In the genomic region with DNA sequence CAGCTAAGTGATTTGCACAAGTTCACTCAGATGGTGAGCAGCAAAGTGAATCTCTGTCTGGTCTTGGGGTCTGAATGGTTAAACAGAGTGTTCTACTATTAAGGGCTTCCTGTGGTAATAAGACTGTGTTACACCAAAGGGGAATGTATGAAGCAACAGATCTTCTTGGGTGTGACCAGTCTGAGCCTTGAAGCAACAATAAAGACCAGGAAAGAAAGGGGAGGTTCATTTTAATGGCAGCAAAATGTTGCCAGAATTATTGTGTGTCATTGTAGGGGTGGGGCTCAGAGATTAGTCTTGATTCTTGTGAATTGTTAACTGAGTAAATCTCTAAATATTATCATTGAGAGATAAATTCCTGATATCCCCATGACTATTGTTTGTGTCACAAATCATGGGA, we compare ENCODE assay signal across 15 cellular contexts.
DNase-seq lines count a peak whose midpoint lies in the region; ATAC-seq and TF ChIP-seq lines count a peak whose summit lies in the region.
"Had no signal": no experiment of that assay in that cellular context is flagged by ENCODE, and none has a peak within 500 bp of the region (broad histone marks: within the 10 kb centered on the region; RNA-seq: fewer than 3 reads in every experiment).

No MANE protein-coding gene starts in this region.

- no peak for TF ChIP-seq EP300 in gastroesophageal sphincter (IDR thresholded peaks at IDR 0.05)

- H2AFZ ChIP-seq in PC-3 (ENCODE audit: low read length) = no peak overlapping the region
- H2AFZ ChIP-seq: GM23338 had no signal

- peak overlapping the region; percentile 23 for H3K4me3 ChIP-seq in adipocyte (ENCODE audit: low read length)
- H3K4me3 ChIP-seq in gastroesophageal sphincter = no peak overlapping the region
- H3K4me3 ChIP-seq in PC-3 (ENCODE audit: low read length) = no peak overlapping the region
- H3K4me3 ChIP-seq: BLaER1, GM23338 had no signal

- no peaks in the 10 kb centered on the region for H3K9me2 ChIP-seq in PC-3 (replicated peaks; ENCODE audit: low read length)

- H3K4me1 ChIP-seq in adipocyte (ENCODE audit: control insufficient read depth, insufficient read depth, low read length) (peaks cover 15% of the 10 kb centered on the region), gastroesophageal sphincter (no peaks in the 10 kb centered on the region), PC-3 (ENCODE audit: insufficient read depth, low read length) (no peaks in the 10 kb centered on the region)
- H3K4me1 ChIP-seq: BLaER1 had no signal

- H3F3A ChIP-seq in PC-3 (ENCODE audit: low read length, unreplicated experiment) = no peaks in the 10 kb centered on the region

- no peaks in the 10 kb centered on the region for H4K20me1 ChIP-seq in PC-3 (ENCODE audit: low read length)
- H4K20me1 ChIP-seq: BLaER1 had no signal

- POLR2A ChIA-PET in PC-3 (lab: Charles Lee; ENCODE audit: unreplicated experiment) = no interaction called here

- CTCF ChIA-PET in PC-3 (lab: Charles Lee) = no interaction called here

- no peaks in the 10 kb centered on the region for H3K79me2 ChIP-seq in PC-3 (ENCODE audit: low read length)

- no peak for TF ChIP-seq CTCF in gastroesophageal sphincter (IDR thresholded peaks at IDR 0.05)
- no peak for TF ChIP-seq CTCF in PC-3 (conservative IDR thresholded peaks at IDR 0.05; ENCODE audit: low read depth, low read length)

- DNase-seq in adipocyte (ENCODE audit: low read depth) (no peak), sciatic nerve (ENCODE audit: low spot score) (no peak), DMS153 (lab: John Stamatoyannopoulos, UW) (no peak), PC-3 (no peak)
- DNase-seq: 8988T; CD4-positive, alpha-beta memory T cell; DMS79 treated with DMSO at 0.1 percent for 48 hours; GF-D8; HCEC 1CT had no signal

- H3K27ac ChIP-seq in gastroesophageal sphincter (no peak overlapping the region), PC-3 (ENCODE audit: low read length) (no peak overlapping the region)
- H3K27ac ChIP-seq: BLaER1 had no signal

- H3K36me3 ChIP-seq in adipocyte (ENCODE audit: control insufficient read depth, insufficient read depth, low read length, severe bottlenecking) (no peaks in the 10 kb centered on the region), gastroesophageal sphincter (no peaks in the 10 kb centered on the region), PC-3 (ENCODE audit: low read depth, low read length) (no peaks in the 10 kb centered on the region)
- H3K36me3 ChIP-seq: BLaER1 had no signal

- BruUV-seq in PC-3 (replicated peaks; lab: Mats Ljungman, UMichigan) = no TSS peak

- intact Hi-C loops in sciatic nerve (cut with DNase I) = no loop called here
- intact Hi-C loops in PC-3 (cut with micrococcal nuclease) = no loop called here

- peaks cover 14% of the 10 kb centered on the region for H3K9me3 ChIP-seq in adipocyte (ENCODE audit: control insufficient read depth, low read length)
- H3K9me3 ChIP-seq in gastroesophageal sphincter = no peaks in the 10 kb centered on the region
- no peaks in the 10 kb centered on the region for H3K9me3 ChIP-seq in PC-3 (ENCODE audit: low read length)
- H3K9me3 ChIP-seq: BLaER1 had no signal

- no peak overlapping the region for H3K4me2 ChIP-seq in PC-3 (ENCODE audit: low read length)
- H3K4me2 ChIP-seq: BLaER1, GM23338 had no signal

- peak; percentile 38 for ATAC-seq in esophagus mucosa
- peak; percentile 50 for ATAC-seq in gastroesophageal sphincter
- ATAC-seq in sciatic nerve = peak; percentile 62
- no peak for ATAC-seq in PC-3
- no peak for ATAC-seq in HG03571 (IDR thresholded peaks at IDR 0.05; ENCODE audit: unreplicated experiment)
- ATAC-seq: GM23338, HepG2 had no signal

- H3K27me3 ChIP-seq in adipocyte (replicated peaks; ENCODE audit: control insufficient read depth, insufficient read depth, low read length) = peaks cover 37% of the 10 kb centered on the region
- H3K27me3 ChIP-seq in gastroesophageal sphincter = no peaks in the 10 kb centered on the region
- H3K27me3 ChIP-seq in PC-3 (ENCODE audit: low read length) = no peaks in the 10 kb centered on the region

- no peak for TF ChIP-seq POLR2A in gastroesophageal sphincter (IDR thresholded peaks at IDR 0.05)

- H3K9ac ChIP-seq in adipocyte (ENCODE audit: low read length) (no peak overlapping the region), PC-3 (ENCODE audit: low read length) (no peak overlapping the region)
- H3K9ac ChIP-seq: BLaER1 had no signal

Comparison
In these comparisons a context has a peak if more than half of its experiments do, and no peak if none do; other contexts are left out.
1. ATAC-seq: peak in esophagus mucosa (single experiment), gastroesophageal sphincter (single experiment) and sciatic nerve (single experiment); none in PC-3 (single experiment) and HG03571 (single experiment).